Comparison of ENCODE assay signal across 13 cellular contexts in the genomic region with DNA sequence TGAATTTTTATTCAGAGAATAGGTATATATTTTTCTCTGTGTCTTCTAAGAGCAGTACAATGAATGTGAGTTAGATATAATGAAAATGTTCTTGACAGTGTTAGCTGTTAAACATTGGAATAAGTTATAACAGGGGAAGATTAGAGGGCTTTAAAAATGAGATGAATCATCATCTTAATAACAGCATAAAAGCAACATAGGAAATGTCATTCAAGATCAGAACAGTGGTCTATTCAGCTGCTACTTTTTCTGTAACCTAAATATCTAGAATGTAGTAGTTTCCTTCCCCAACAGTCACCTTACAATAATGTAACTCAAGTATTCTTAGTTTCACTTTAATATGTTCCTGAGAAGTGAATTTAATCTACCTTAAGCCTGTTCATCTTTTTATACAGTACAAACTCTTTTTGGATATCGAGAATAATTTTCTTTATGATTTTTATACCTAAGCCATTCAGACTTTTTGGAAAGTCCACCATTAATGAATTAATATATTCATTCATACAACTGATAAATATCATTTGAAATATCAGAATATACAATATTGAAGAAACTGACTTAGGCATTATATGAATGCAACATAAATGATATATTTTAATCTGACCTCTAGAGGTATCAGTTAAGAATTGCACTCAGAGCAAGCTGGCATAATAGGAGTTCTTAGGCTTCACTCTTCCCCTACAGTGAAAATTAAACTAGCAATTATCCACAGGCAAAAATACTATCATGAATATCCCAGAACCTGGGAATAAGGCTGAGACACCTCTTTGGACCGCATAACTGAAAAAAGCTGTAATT.
A peak's percentile ranks its signal among the peaks of the same experiment; 100 is the strongest.
DNase-seq lines count a peak whose midpoint lies in the region; ATAC-seq and TF ChIP-seq lines count a peak whose summit lies in the region.
"Had no signal": no experiment of that assay in that cellular context is flagged by ENCODE, and none has a peak within 500 bp of the region (broad histone marks: within the 10 kb centered on the region; RNA-seq: fewer than 3 reads in every experiment).

No MANE protein-coding gene starts in this region.

- H3K27ac Mint-ChIP-seq in HFFc6, result no peak overlapping the region

- in situ Hi-C loops in astrocyte of the cerebellum (cut with HindIII; ENCODE audit: low sequenced_read_pairs), result no loop called here

- no peaks in the 10 kb centered on the region; the same call in 1 of the 2 replicates for H3K4me1 Mint-ChIP-seq in HFFc6 (ENCODE audit: low read depth)

- DNase-seq in AG10803 (ENCODE audit: low read depth) (peak; percentile 4), HFFc6 (no peak), astrocyte of the cerebellum (ENCODE audit: low read depth) (no peak), left lobe of liver (ENCODE audit: low spot score) (no peak), NCI-H774 (lab: John Stamatoyannopoulos, UW) (no peak), amygdala (lab: John Stamatoyannopoulos, UW) (no peak)
- DNase-seq: activated CD4-positive, alpha-beta T cell treated with anti-CD3 and anti-CD28 coated beads for 4 hours; body of pancreas; islet precursor cell; NCI-H526 treated with DMSO at 0.1 percent for 48 hours; stomach had no signal

- H3K4me3 Mint-ChIP-seq in HFFc6, result no peak overlapping the region

- H3K4me3 ChIP-seq in AG10803 (ENCODE audit: low read length) (no peak overlapping the region), astrocyte of the cerebellum (ENCODE audit: low read depth, low read length) (no peak overlapping the region)
- H3K4me3 ChIP-seq: body of pancreas, stomach had no signal

- ATAC-seq in left lobe of liver, result peak; percentile 62
- no peak for ATAC-seq in HG02678 (IDR thresholded peaks at IDR 0.05; ENCODE audit: unreplicated experiment)
- no peak for ATAC-seq in esophagus mucosa
- ATAC-seq: body of pancreas had no signal

- no peaks in the 10 kb centered on the region for H3K36me3 Mint-ChIP-seq in HFFc6 (ENCODE audit: low read depth)

- H3K9me3 Mint-ChIP-seq in HFFc6, result peaks cover 15% of the 10 kb centered on the region

- H3K27me3 Mint-ChIP-seq in HFFc6 (ENCODE audit: insufficient read depth), result no peaks in the 10 kb centered on the region

- TF ChIP-seq CTCF in AG10803 (conservative IDR thresholded peaks at IDR 0.05; ENCODE audit: low read length) (peak; percentile 52), HFFc6 (IDR thresholded peaks at IDR 0.05) (peak; percentile 58), astrocyte of the cerebellum (IDR thresholded peaks at IDR 0.05; ENCODE audit: low read depth, low read length, missing control alignments) (peak; percentile 44)
